Comparison of ENCODE assay signal across 1 cellular context in the genomic region with DNA sequence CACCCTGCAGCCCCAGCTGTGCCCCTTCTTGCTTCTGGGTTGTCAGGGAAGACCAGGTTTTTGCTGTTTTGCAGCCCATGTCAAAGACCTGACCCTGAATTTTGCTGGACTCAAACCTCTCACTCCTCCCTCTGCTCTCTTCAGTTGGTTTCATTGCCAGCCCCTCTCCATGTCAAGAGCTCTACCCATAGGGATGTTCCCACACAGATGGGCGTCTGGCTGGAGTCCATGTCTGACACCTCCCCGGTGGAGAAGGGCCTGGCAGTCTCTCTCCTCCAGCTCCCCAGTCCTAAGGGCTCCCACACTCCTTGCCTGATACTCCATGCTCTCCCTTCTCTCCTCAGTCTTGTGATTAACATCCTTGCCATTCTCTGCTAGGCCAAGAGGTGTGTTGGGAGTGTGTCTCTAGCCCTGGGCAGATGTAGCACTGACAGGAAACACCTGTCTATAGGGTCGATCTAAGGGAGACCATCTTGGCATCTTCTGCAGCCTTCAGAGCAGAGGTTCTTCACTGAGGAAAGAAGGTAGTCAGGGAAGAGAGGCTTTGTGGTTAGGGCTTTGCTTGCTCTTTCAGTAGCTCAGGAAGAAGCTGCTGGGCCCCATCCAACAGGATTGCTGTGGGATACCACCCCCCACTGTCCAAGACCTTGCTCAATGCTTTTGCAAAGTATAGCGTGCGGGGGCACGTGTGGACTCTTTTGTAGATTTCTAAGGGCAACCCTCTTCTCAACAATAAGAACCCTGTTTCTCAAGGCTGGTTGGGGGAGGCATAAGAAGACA.
TF ChIP-seq lines count a peak whose summit lies in the region.

No MANE protein-coding gene starts in this region.

TF ChIP-seq in IMR-90, 13 proteins besides CTCF, POLR2A, EP300 and RAD21 (continued from another document):
- TF ChIP-seq, protein P1, sequence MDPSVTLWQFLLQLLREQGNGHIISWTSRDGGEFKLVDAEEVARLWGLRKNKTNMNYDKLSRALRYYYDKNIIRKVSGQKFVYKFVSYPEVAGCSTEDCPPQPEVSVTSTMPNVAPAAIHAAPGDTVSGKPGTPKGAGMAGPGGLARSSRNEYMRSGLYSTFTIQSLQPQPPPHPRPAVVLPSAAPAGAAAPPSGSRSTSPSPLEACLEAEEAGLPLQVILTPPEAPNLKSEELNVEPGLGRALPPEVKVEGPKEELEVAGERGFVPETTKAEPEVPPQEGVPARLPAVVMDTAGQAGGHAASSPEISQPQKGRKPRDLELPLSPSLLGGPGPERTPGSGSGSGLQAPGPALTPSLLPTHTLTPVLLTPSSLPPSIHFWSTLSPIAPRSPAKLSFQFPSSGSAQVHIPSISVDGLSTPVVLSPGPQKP (IDR thresholded peaks at IDR 0.05; ENCODE audit: borderline replicate concordance, low read depth, low read length): no peak
- TF ChIP-seq FOS (IDR thresholded peaks at IDR 0.05; ENCODE audit: low read depth, low read length): no peak
- no peak for TF ChIP-seq CEBPB (IDR thresholded peaks at IDR 0.05; ENCODE audit: low read depth, low read length)
- no peak for TF ChIP-seq MAZ (IDR thresholded peaks at IDR 0.05; ENCODE audit: borderline replicate concordance, low read depth, low read length)
- no peak for TF ChIP-seq MAFK (IDR thresholded peaks at IDR 0.05; ENCODE audit: low read depth, low read length)
